9 cellular contexts compared by ENCODE assay signal in genomic region chr22:34111210-34111824, GRCh38.
DNase-seq lines count a peak whose midpoint lies in the region; ATAC-seq, FAIRE-seq and TF ChIP-seq lines count a peak whose summit lies in the region.
"Had no signal": no experiment of that assay in that cellular context is flagged by ENCODE, and none has a peak within 500 bp of the region (broad histone marks: within the 10 kb centered on the region; RNA-seq: fewer than 3 reads in every experiment).

No MANE protein-coding gene starts in this region.

- TF ChIP-seq POLR2A in GM12891 (IDR thresholded peaks at IDR 0.05; ENCODE audit: low read depth, low read length), result no peak

- H2AFZ ChIP-seq in PC-9, result no peak overlapping the region

- peak overlapping the region in 1 of 6 donors; percentile 5 for H3K27ac Mint-ChIP-seq in naive B cell
- H3K27ac Mint-ChIP-seq in activated T-cell treated with anti-CD3 and anti-CD28 coated beads, Interleukin-2, amount 50 U/mL, for 24 hours, result no peak overlapping the region
- H3K27ac Mint-ChIP-seq: stimulated activated naive CD8-positive, alpha-beta T cell treated with anti-CD3 and anti-CD28 coated beads, Interleukin-15, Interleukin-2, amounts not matched to agents 100 ng/mL and 50 ng/mL, for 24 hours had no signal

- H3K4me2 ChIP-seq in PC-9, result no peak overlapping the region

- H3K36me3 Mint-ChIP-seq in naive B cell, result no peaks in the 10 kb centered on the region
- H3K36me3 Mint-ChIP-seq in activated T-cell treated with anti-CD3 and anti-CD28 coated beads, Interleukin-2, amount 50 U/mL, for 24 hours (ENCODE audit: low read depth), result no peaks in the 10 kb centered on the region

- H4K20me1 ChIP-seq in PC-9 (ENCODE audit: insufficient read depth), result no peaks in the 10 kb centered on the region

- FAIRE-seq in GM12891 (lab: Jason Lieb, UNC), result peak; percentile 40

- TF ChIP-seq CTCF in C4-2B (conservative IDR thresholded peaks at IDR 0.05) (peak; percentile 87), PC-9 (conservative IDR thresholded peaks at IDR 0.05) (peak; percentile 84)

- no peaks in the 10 kb centered on the region for H3K4me1 ChIP-seq in PC-9 (replicated peaks; ENCODE audit: insufficient read depth)

- H3K27me3 ChIP-seq in PC-9 (ENCODE audit: insufficient read depth, low read depth), result peaks cover 13% of the 10 kb centered on the region; the same call in 1 of the 2 replicates

- no peaks in the 10 kb centered on the region for H3K9me2 ChIP-seq in PC-9 (ENCODE audit: insufficient read depth)

- no peaks in the 10 kb centered on the region for H3K9me3 ChIP-seq in PC-9 (ENCODE audit: insufficient read depth, low read depth)

- no peaks in the 10 kb centered on the region for H3K79me2 ChIP-seq in PC-9 (ENCODE audit: low read depth)

- H3K36me3 ChIP-seq in PC-9 (ENCODE audit: low read depth), result no peaks in the 10 kb centered on the region

- POLR2A ChIA-PET in PC-9 (lab: Charles Lee; ENCODE audit: unreplicated experiment), result no interaction called here

- peak; percentile 56 to 70 for ATAC-seq in naive B cell (ENCODE audit: low read depth in 2 of 2)
- no peak for ATAC-seq in HG02763 (IDR thresholded peaks at IDR 0.05; ENCODE audit: unreplicated experiment)
- no peak for ATAC-seq in GM19463 (IDR thresholded peaks at IDR 0.05; ENCODE audit: unreplicated experiment)

- peaks cover 6 to 21% (median 18%) of the 10 kb centered on the region in 3 donors for H3K27me3 Mint-ChIP-seq in naive B cell
- H3K27me3 Mint-ChIP-seq in activated T-cell treated with anti-CD3 and anti-CD28 coated beads, Interleukin-2, amount 50 U/mL, for 24 hours, result no peaks in the 10 kb centered on the region

- no peaks in the 10 kb centered on the region for H3F3A ChIP-seq in PC-9 (ENCODE audit: insufficient read depth, low read depth)

- CTCF ChIA-PET in PC-9 (lab: Charles Lee), result no interaction called here

- H3K4me1 Mint-ChIP-seq in naive B cell, result no peaks in the 10 kb centered on the region
- H3K4me1 Mint-ChIP-seq in activated T-cell treated with anti-CD3 and anti-CD28 coated beads, Interleukin-2, amount 50 U/mL, for 24 hours (ENCODE audit: low read depth), result no peaks in the 10 kb centered on the region

- no peak overlapping the region for H3K4me3 ChIP-seq in PC-9

- H3K27ac ChIP-seq in C4-2B (no peak overlapping the region), PC-9 (no peak overlapping the region)

- intact Hi-C loops in PC-9 (cut with micrococcal nuclease; ENCODE audit: unreplicated experiment), result loop anchor here (2.0 kb wide), 1 partner anchor 593 kb away; no protein-coding TSS in a partner anchor

- H3K9me3 Mint-ChIP-seq in naive B cell, result no peaks in the 10 kb centered on the region
- no peaks in the 10 kb centered on the region for H3K9me3 Mint-ChIP-seq in activated T-cell treated with anti-CD3 and anti-CD28 coated beads, Interleukin-2, amount 50 U/mL, for 24 hours

- peak; percentile 34 for DNase-seq in GM12891 (ENCODE audit: insufficient read length, low spot score)
- DNase-seq in PC-9, result peak in 1 of 2 experiments; percentile 9
- peak; percentile 28 for DNase-seq in epidermal melanocyte (ENCODE audit: insufficient read length, low spot score)
- DNase-seq in naive B cell, result peak; percentile 37
- DNase-seq in activated T-cell treated with anti-CD3 and anti-CD28 coated beads, Interleukin-2, amount 50 U/mL, for 24 hours, result no peak

- H3K4me3 Mint-ChIP-seq in naive B cell, result no peak overlapping the region
- H3K4me3 Mint-ChIP-seq in activated T-cell treated with anti-CD3 and anti-CD28 coated beads, Interleukin-2, amount 50 U/mL, for 24 hours, result no peak overlapping the region
- H3K4me3 Mint-ChIP-seq: stimulated activated naive CD8-positive, alpha-beta T cell treated with anti-CD3 and anti-CD28 coated beads, Interleukin-15, Interleukin-2, amounts not matched to agents 100 ng/mL and 50 ng/mL, for 24 hours had no signal

- BruUV-seq in PC-9 (replicated peaks; lab: Mats Ljungman, UMichigan), result no TSS peak

TF ChIP-seq in GM12891, 5 proteins besides CTCF, POLR2A, EP300 and RAD21:
- TF ChIP-seq PAX5 (IDR thresholded peaks at IDR 0.05; ENCODE audit: insufficient read depth, low read length, severe bottlenecking) (no peak), POLR2AphosphoS5 (IDR thresholded peaks at IDR 0.05; ENCODE audit: low read depth, low read length) (no peak), POU2F2 (IDR thresholded peaks at IDR 0.05; ENCODE audit: low read depth, low read length) (no peak), TAF1 (IDR thresholded peaks at IDR 0.05; ENCODE audit: low read depth, low read length) (no peak), SPI1 (IDR thresholded peaks at IDR 0.05; ENCODE audit: low read depth, low read length) (no peak)

Comparison
In these comparisons a context has a peak if more than half of its experiments do, and no peak if none do; other contexts are left out.
1. ATAC-seq: peak in naive B cell (2 of 2); none in HG02763 (single experiment) and GM19463 (single experiment).